28 cellular contexts compared by ENCODE assay signal in genomic region chr13:106762711-106763110, GRCh38.
"Had no signal": no experiment of that assay in that cellular context is flagged by ENCODE, and none has a peak within 500 bp of the region (broad histone marks: within the 10 kb centered on the region; RNA-seq: fewer than 3 reads in every experiment).

No MANE protein-coding gene starts in this region.

- H3K4me3 ChIP-seq: adrenal gland, breast epithelium, cardiac muscle cell, colonic mucosa, heart left ventricle had no signal

- ATAC-seq: activated CD4-positive, alpha-beta T cell treated with anti-CD3 and anti-CD28 coated beads for 36 hours; activated naive CD8-positive, alpha-beta T cell treated with anti-CD3 and anti-CD28 coated beads, Interleukin-2, amount 50 U/mL, for 24 hours; activated T-cell treated with anti-CD3 and anti-CD28 coated beads, Interleukin-2, amount 50 U/mL, for 4 hours; activated T-helper 17 cell treated with anti-CD3 and anti-CD28 coated beads, Interleukin-2, amount 50 U/mL, for 72 hours; esophagus mucosa; heart left ventricle had no signal

- H3K27ac ChIP-seq: adrenal gland, breast epithelium, cardiac muscle cell, colonic mucosa, epithelial cell of prostate, heart left ventricle had no signal

- H3K4me1 ChIP-seq: adrenal gland, breast epithelium, colonic mucosa, heart left ventricle had no signal

- H3K27me3 ChIP-seq: adrenal gland, breast epithelium, cardiac muscle cell, colonic mucosa, heart left ventricle had no signal

- H3K9me3 ChIP-seq: colonic mucosa had no signal

- DNase-seq: activated CD4-positive, alpha-beta memory T cell treated with anti-CD3 and anti-CD28 coated beads, Interleukin-2, amount 10 ng/mL, durations not matched to agents 7 days and 5 days; activated CD4-positive, alpha-beta T cell treated with anti-CD3 and anti-CD28 coated beads for 36 hours; activated CD4-positive, alpha-beta T cell treated with anti-CD3 and anti-CD28 coated beads, Interleukin-2, amount 10 ng/mL, durations not matched to agents 7 days and 5 days; activated CD4-positive, alpha-beta T cell treated with anti-CD3 and anti-CD28 coated beads, Interleukin-2, amount 50 U/mL, for 4 hours; activated CD4-positive, CD25-positive, alpha-beta regulatory T cell; activated CD4-positive, CD25-positive, alpha-beta regulatory T cell treated with anti-CD3 and anti-CD28 coated beads, Interleukin-2, amount 50 U/mL, for 72 hours; activated CD8-positive, alpha-beta memory T cell treated with anti-CD3 and anti-CD28 coated beads for 24 hours; activated effector memory CD4-positive, alpha-beta T cell treated with anti-CD3 and anti-CD28 coated beads, Interleukin-2, amount 50 U/mL, for 16 hours; activated naive CD4-positive, alpha-beta T cell treated with anti-CD3 and anti-CD28 coated beads for 36 hours; activated naive CD8-positive, alpha-beta T cell treated with anti-CD3 and anti-CD28 coated beads for 36 hours; activated naive CD8-positive, alpha-beta T cell treated with anti-CD3 and anti-CD28 coated beads, Interleukin-2, amount 50 U/mL, for 24 hours; activated T-cell treated with anti-CD3 and anti-CD28 coated beads, Interleukin-2, amount 50 U/mL, for 4 hours; adrenal gland; amygdala; aorta; central memory CD4-positive, alpha-beta T cell; cerebellar nuclear complex; colonic mucosa; effector CD8-positive, alpha-beta T cell; foreskin fibroblast; glutamatergic neuron; heart left ventricle; T-helper 2 cell had no signal

- H3K36me3 ChIP-seq: adrenal gland, breast epithelium, cardiac muscle cell, colonic mucosa, heart left ventricle had no signal
